In the genomic region with DNA sequence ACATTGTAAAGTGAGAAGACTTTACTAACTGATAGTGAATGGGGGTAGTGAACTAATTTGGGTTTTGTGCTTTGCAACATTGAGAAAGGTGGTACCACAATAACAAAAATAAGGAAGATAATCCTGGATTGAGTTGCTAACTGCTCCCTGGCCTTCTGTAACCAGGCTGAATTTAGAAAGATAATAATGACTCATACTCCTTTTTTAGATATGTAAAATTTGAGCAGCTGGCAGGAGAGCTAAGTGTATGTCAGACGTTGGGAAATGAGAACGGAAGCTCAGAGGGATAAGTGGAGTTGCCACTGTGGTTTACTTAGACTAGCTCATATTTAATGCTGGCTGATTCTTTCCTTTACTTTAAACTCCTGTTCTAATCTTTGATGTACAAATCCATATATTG, we compare ENCODE assay signal across 8 cellular contexts. TPM values are rescaled to one million over a fixed set of nuclear protein-coding genes. Genes with fewer than 3 reads are reported as not detected.
DNase-seq lines count a peak whose midpoint lies in the region; ATAC-seq and TF ChIP-seq lines count a peak whose summit lies in the region.

No MANE protein-coding gene starts in this region.

- H3K4me2 ChIP-seq in MM.1S (ENCODE audit: low read depth, low read length), result no peak overlapping the region

- no peaks in the 10 kb centered on the region for H3K79me2 ChIP-seq in MM.1S (ENCODE audit: low read length)

- H3K36me3 ChIP-seq in MM.1S (replicated peaks; ENCODE audit: insufficient read depth, low read length), result no peaks in the 10 kb centered on the region

- H2AFZ ChIP-seq in MM.1S (ENCODE audit: low read length), result no peak overlapping the region

- H3K4me1 ChIP-seq in MM.1S (ENCODE audit: low read length), result no peaks in the 10 kb centered on the region

- H3K27ac ChIP-seq in MM.1S (ENCODE audit: low read length), result no peak overlapping the region

- H3F3A ChIP-seq in MM.1S (ENCODE audit: insufficient read depth, low read length), result no peaks in the 10 kb centered on the region

- no peak for TF ChIP-seq CTCF in cardiac fibroblast (IDR thresholded peaks at IDR 0.05; ENCODE audit: low read depth, low read length)
- TF ChIP-seq CTCF in MM.1S (IDR thresholded peaks at IDR 0.05; ENCODE audit: low read length), result no peak

- no peak overlapping the region for H3K4me3 ChIP-seq in cardiac fibroblast (replicated peaks in 1 of 2; ENCODE audit: low read depth in 2 of 2, low read length in 2 of 2)
- H3K4me3 ChIP-seq in MM.1S (ENCODE audit: low read length), result no peak overlapping the region

- DNase-seq in COLO668 (lab: John Stamatoyannopoulos, UW; ENCODE audit: unreplicated experiment), result peak; percentile 21
- DNase-seq in NCI-H146 treated with DMSO at 0.1 percent for 48 hours (lab: John Stamatoyannopoulos, UW; ENCODE audit: unreplicated experiment), result peak; percentile 22
- peak; percentile 89 for DNase-seq in cardiac fibroblast (ENCODE audit: low read depth in 2 of 2)
- DNase-seq in myocyte (ENCODE audit: low read depth), result peak; percentile 91
- no peak for DNase-seq in MM.1S
- no peak for DNase-seq in NCI-H526 treated with DMSO at 0.1 percent for 48 hours (lab: John Stamatoyannopoulos, UW)

- no peaks in the 10 kb centered on the region for H3K9me2 ChIP-seq in MM.1S (replicated peaks; ENCODE audit: insufficient read depth, low read length)

- ATAC-seq in HG02763 (IDR thresholded peaks at IDR 0.05; ENCODE audit: unreplicated experiment), result no peak
- no peak for ATAC-seq in HG03095 (IDR thresholded peaks at IDR 0.05; ENCODE audit: unreplicated experiment)

- no peaks in the 10 kb centered on the region for H3K27me3 ChIP-seq in MM.1S (replicated peaks; ENCODE audit: insufficient read depth, low read length)

- H3K9ac ChIP-seq in MM.1S (ENCODE audit: low read length), result no peak overlapping the region

- no peaks in the 10 kb centered on the region for H3K9me3 ChIP-seq in MM.1S (replicated peaks; ENCODE audit: insufficient read depth, low read length)

- no peaks in the 10 kb centered on the region for H4K20me1 ChIP-seq in MM.1S (ENCODE audit: insufficient read depth, low read length)

RNA-seq across cellular contexts. Expression of gene TCAIM, which starts 17.1 kb away (rescaled TPM):
- total RNA-seq in myocyte, result 38.3 and 60.9 TPM in 2 replicates
- 9.3 TPM for polyA plus RNA-seq in myocyte (2012)

Comparison
In these comparisons a context has a peak if more than half of its experiments do, and no peak if none do; other contexts are left out.
1. DNase-seq: peak in COLO668 (single experiment), NCI-H146 treated with DMSO at 0.1 percent for 48 hours (single experiment), cardiac fibroblast (2 of 2) and myocyte (single experiment); none in MM.1S (single experiment) and NCI-H526 treated with DMSO at 0.1 percent for 48 hours (single experiment).